ENCODE assay signal across 30 cellular contexts in genomic region chr13:77831870-77832269, GRCh38.
DNase-seq lines count a peak whose midpoint lies in the region; TF ChIP-seq lines count a peak whose summit lies in the region.
"Had no signal": no experiment of that assay in that cellular context is flagged by ENCODE, and none has a peak within 500 bp of the region (broad histone marks: within the 10 kb centered on the region; RNA-seq: fewer than 3 reads in every experiment).

No MANE protein-coding gene starts in this region.

- POLR2A ChIA-PET in activated CD4-positive, alpha-beta memory T cell treated with anti-CD3 and anti-CD28 coated beads for 36 hours (lab: Charles Lee): no interaction called here

- H3K36me3 Mint-ChIP-seq in activated CD4-positive, alpha-beta memory T cell treated with anti-CD3 and anti-CD28 coated beads for 36 hours: no peaks in the 10 kb centered on the region
- H3K36me3 Mint-ChIP-seq: activated naive CD8-positive, alpha-beta T cell treated with anti-CD3 and anti-CD28 coated beads, Interleukin-2, amount 10 ng/mL, durations not matched to agents 7 days and 5 days; CD8-positive, alpha-beta T cell; IgD-negative memory B cell; natural killer cell treated with Interleukin-12 subunit alpha and Interleukin-12 subunit beta and Interleukin-15 and Interleukin-18, amount 100 ng/mL, for 72 hours had no signal

- no peak overlapping the region for H3K27ac Mint-ChIP-seq in activated CD4-positive, alpha-beta memory T cell treated with anti-CD3 and anti-CD28 coated beads for 36 hours
- H3K27ac Mint-ChIP-seq: activated naive CD8-positive, alpha-beta T cell treated with anti-CD3 and anti-CD28 coated beads, Interleukin-2, amount 10 ng/mL, durations not matched to agents 7 days and 5 days; B cell; CD8-positive, alpha-beta T cell; IgD-negative memory B cell; natural killer cell treated with Interleukin-12 subunit alpha and Interleukin-12 subunit beta and Interleukin-15 and Interleukin-18, amount 100 ng/mL, for 72 hours had no signal

- H3K27me3 Mint-ChIP-seq in activated CD4-positive, alpha-beta memory T cell treated with anti-CD3 and anti-CD28 coated beads for 36 hours: no peaks in the 10 kb centered on the region
- H3K27me3 Mint-ChIP-seq: B cell, IgD-negative memory B cell had no signal

- peak overlapping the region in 8 of 59 donors; percentile 1 to 23 (median 4) for H3K4me3 ChIP-seq in dorsolateral prefrontal cortex
- H3K4me3 ChIP-seq: ascending aorta, esophagus squamous epithelium, hepatocyte, pancreas, thoracic aorta had no signal

- no peaks in the 10 kb centered on the region for H3K27me3 ChIP-seq in dorsolateral prefrontal cortex
- H3K27me3 ChIP-seq: ascending aorta, esophagus squamous epithelium, hepatocyte, pancreas had no signal

- CTCF ChIA-PET in activated CD4-positive, alpha-beta memory T cell treated with anti-CD3 and anti-CD28 coated beads for 36 hours (lab: Charles Lee): no interaction called here

- in situ Hi-C loops in KBM-7 (cut with MboI; ENCODE audit: low pct_unique_long_range_greater_than_20kb, low sequenced_read_pairs): no loop called here

- peak overlapping the region in 50 of 59 donors; percentile 5 to 80 (median 59) for H3K27ac ChIP-seq in dorsolateral prefrontal cortex
- H3K27ac ChIP-seq: ascending aorta, esophagus squamous epithelium, thoracic aorta had no signal

- no peaks in the 10 kb centered on the region for H3K9me3 Mint-ChIP-seq in activated CD4-positive, alpha-beta memory T cell treated with anti-CD3 and anti-CD28 coated beads for 36 hours
- H3K9me3 Mint-ChIP-seq: activated naive CD8-positive, alpha-beta T cell treated with anti-CD3 and anti-CD28 coated beads, Interleukin-2, amount 10 ng/mL, durations not matched to agents 7 days and 5 days; CD8-positive, alpha-beta T cell; natural killer cell treated with Interleukin-12 subunit alpha and Interleukin-12 subunit beta and Interleukin-15 and Interleukin-18, amount 100 ng/mL, for 72 hours had no signal

- no peak for TF ChIP-seq CTCF in dorsolateral prefrontal cortex (IDR thresholded peaks at IDR 0.05 in 54 of 56, conservative IDR thresholded peaks at IDR 0.05 in 2 of 56; ENCODE audit: low read depth in 1 of 56, partially characterized antibody in 56 of 56)

- no peak overlapping the region for H3K4me3 Mint-ChIP-seq in activated CD4-positive, alpha-beta memory T cell treated with anti-CD3 and anti-CD28 coated beads for 36 hours
- H3K4me3 Mint-ChIP-seq: activated naive CD8-positive, alpha-beta T cell treated with anti-CD3 and anti-CD28 coated beads, Interleukin-2, amount 10 ng/mL, durations not matched to agents 7 days and 5 days; B cell; CD8-positive, alpha-beta T cell; IgD-negative memory B cell; natural killer cell treated with Interleukin-12 subunit alpha and Interleukin-12 subunit beta and Interleukin-15 and Interleukin-18, amount 100 ng/mL, for 72 hours had no signal

- intact Hi-C loops in dorsolateral prefrontal cortex (cut with DNase I): no loop called here
- intact Hi-C loops in activated CD4-positive, alpha-beta memory T cell treated with anti-CD3 and anti-CD28 coated beads for 36 hours (cut with micrococcal nuclease): no loop called here

- no peaks in the 10 kb centered on the region for H3K4me1 Mint-ChIP-seq in activated CD4-positive, alpha-beta memory T cell treated with anti-CD3 and anti-CD28 coated beads for 36 hours (ENCODE audit: low read depth)
- H3K4me1 Mint-ChIP-seq: activated naive CD8-positive, alpha-beta T cell treated with anti-CD3 and anti-CD28 coated beads, Interleukin-2, amount 10 ng/mL, durations not matched to agents 7 days and 5 days; B cell; IgD-negative memory B cell had no signal

- DNase-seq in KBM-7 (peak; percentile 42), NOMO-1 treated with dmso at 0.1 percent for 144 hours (lab: John Stamatoyannopoulos, UW; ENCODE audit: unreplicated experiment) (peak; percentile 7), dorsolateral prefrontal cortex (no peak), pons (ENCODE audit: low spot score) (peak; percentile 50), epidermal melanocyte (ENCODE audit: insufficient read length, low spot score) (no peak), Ammon's horn (ENCODE audit: low spot score) (no peak)
- DNase-seq in activated CD4-positive, alpha-beta memory T cell treated with anti-CD3 and anti-CD28 coated beads for 36 hours: no peak
- DNase-seq: activated gamma-delta T cell treated with Interleukin-2 at 50 U/mL for 16 hours; activated naive CD8-positive, alpha-beta T cell treated with anti-CD3 and anti-CD28 coated beads, Interleukin-2, amount 10 ng/mL, durations not matched to agents 7 days and 5 days; activated T-cell treated with anti-CD3 and anti-CD28 coated beads, Interleukin-2, amount 50 U/mL, for 48 hours; CD8-positive, alpha-beta T cell; dermis blood vessel endothelial cell; esophagus squamous epithelium; foreskin melanocyte; HCEC 1CT; left cardiac atrium; mammary epithelial cell; NCI-H1105 treated with DMSO at 0.1 percent for 48 hours; NCI-H187 treated with DMSO at 0.1 percent for 48 hours; NCI-H510A treated with DMSO at 0.1 percent for 48 hours; pancreas; small intestine; stimulated activated CD4-positive, alpha-beta T cell treated with anti-CD3 and anti-CD28 coated beads, Interleukin-1b, Interleukin-23, amount 100 ng/mL, for 48 hours; stimulated activated naive CD8-positive, alpha-beta T cell treated with anti-CD3 and anti-CD28 coated beads, Interleukin-15, Interleukin-2, amounts not matched to agents 100 U/mL and 50 U/mL, for 24 hours had no signal

Comparison
In these comparisons a context has a peak if more than half of its experiments do, and no peak if none do; other contexts are left out.
1. DNase-seq: peak in KBM-7 (single experiment), NOMO-1 treated with dmso at 0.1 percent for 144 hours (single experiment) and pons (single experiment); none in dorsolateral prefrontal cortex (0 of 10), activated CD4-positive, alpha-beta memory T cell treated with anti-CD3 and anti-CD28 coated beads for 36 hours (single experiment), epidermal melanocyte (single experiment) and Ammon's horn (single experiment).